Comparison of ENCODE assay signal across 24 cellular contexts in genomic region chr11:33366918-33367317, GRCh38. TPM values are rescaled to one million over a fixed set of nuclear protein-coding genes. Genes with fewer than 3 reads are reported as not detected.
"Had no signal": no experiment of that assay in that cellular context is flagged by ENCODE, and none has a peak within 500 bp of the region (broad histone marks: within the 10 kb centered on the region; RNA-seq: fewer than 3 reads in every experiment).

No MANE protein-coding gene starts in this region.

- ATAC-seq: K562, Panc1, PC-3, SK-N-SH treated with all-trans-retinoic acid at 6 μM for 48 hours had no signal

- H3K4me3 ChIP-seq: K562, SJCRH30 had no signal

- DNase-seq: MV-4-11, NCI-H1048, NCI-H1105, NCI-H1417, NCI-H1436 treated with DMSO at 0.1 percent for 48 hours, NCI-H1694, NCI-H187 treated with DMSO at 0.1 percent for 48 hours, NCI-H2029 treated with DMSO at 0.1 percent for 48 hours, NCI-H226, NCI-H446, NCI-H510A, NCI-H524 treated with DMSO at 0.1 percent for 48 hours, NCI-H748 treated with DMSO at 0.1 percent for 48 hours, PC-3, SHP77 had no signal

- H3K4me1 ChIP-seq: SJCRH30 had no signal

- H3K27me3 ChIP-seq: SJCRH30 had no signal

- H3K9me3 ChIP-seq: SJCRH30 had no signal

- H3K9ac ChIP-seq: KMS-11 had no signal

- H3K36me3 ChIP-seq: SJCRH30 had no signal

- H3K4me2 ChIP-seq: KMS-11 had no signal

- H3K27ac Mint-ChIP-seq: IgD-negative memory B cell had no signal

- FAIRE-seq: HTR-8/SVneo, K562 had no signal

- H3K4me3 Mint-ChIP-seq: IgD-negative memory B cell had no signal

- H3K9me3 Mint-ChIP-seq: IgD-negative memory B cell had no signal

- H3K27ac ChIP-seq: HL-60, KMS-11, RWPE1, SJCRH30 had no signal

RNA-seq across cellular contexts. Expression of gene KIAA1549L, which starts 9.0 kb away (rescaled TPM):
- total RNA-seq: K562 had no signal
- polyA plus RNA-seq: IgD-negative memory B cell, K562 had no signal
